Comparison of ENCODE assay signal across 31 cellular contexts in genomic region chr6:139852067-139852466, GRCh38.
DNase-seq lines count a peak whose midpoint lies in the region; ATAC-seq and TF ChIP-seq lines count a peak whose summit lies in the region.
"Had no signal": no experiment of that assay in that cellular context is flagged by ENCODE, and none has a peak within 500 bp of the region (broad histone marks: within the 10 kb centered on the region; RNA-seq: fewer than 3 reads in every experiment).

No MANE protein-coding gene starts in this region.

- H3K27me3 ChIP-seq in AG04450 (ENCODE audit: control insufficient read depth, insufficient read depth, low read length) (no peaks in the 10 kb centered on the region), Panc1 (ENCODE audit: control insufficient read depth, insufficient read depth, low read length) (no peaks in the 10 kb centered on the region), hepatocyte (no peaks in the 10 kb centered on the region)
- H3K27me3 ChIP-seq: cardiac muscle cell, esophagus squamous epithelium, gastroesophageal sphincter, neural progenitor cell had no signal

- in situ Hi-C loops in Panc1 (cut with HindIII; ENCODE audit: low pct_unique_long_range_greater_than_20kb, low sequenced_read_pairs) (no loop called here), GM13976 (cut with MboI; ENCODE audit: low sequenced_read_pairs, unreplicated experiment) (no loop called here)

- ATAC-seq in Panc1 = no peak
- no peak for ATAC-seq in HG03520 (IDR thresholded peaks at IDR 0.05; ENCODE audit: unreplicated experiment)
- ATAC-seq in GM21390 (IDR thresholded peaks at IDR 0.05; ENCODE audit: unreplicated experiment) = no peak
- ATAC-seq: A549; gastroesophageal sphincter; left lobe of liver; stimulated activated naive CD8-positive, alpha-beta T cell treated with anti-CD3 and anti-CD28 coated beads, Interleukin-15, Interleukin-2, amounts not matched to agents 100 U/mL and 50 U/mL, for 24 hours had no signal

- CTCF ChIA-PET in AG04450 (lab: Charles Lee) (interaction anchor here (1.3 kb wide), 1 partner anchor 483 kb away, joined by 3 read pairs; no protein-coding TSS in a partner anchor), Panc1 (lab: Charles Lee) (no interaction called here)

- H3K4me2 ChIP-seq in hepatocyte = peak overlapping the region; percentile 51
- H3K4me2 ChIP-seq: A549, neural progenitor cell had no signal

- BruUV-seq in Panc1 (replicated peaks; lab: Mats Ljungman, UMichigan) = no TSS peak

- TF ChIP-seq CTCF in AG04450 (IDR thresholded peaks at IDR 0.05; ENCODE audit: low read depth, low read length) = no peak
- TF ChIP-seq CTCF in Panc1 (IDR thresholded peaks at IDR 0.05) = no peak
- no peak for TF ChIP-seq CTCF in hepatocyte (IDR thresholded peaks at IDR 0.05; ENCODE audit: poor library complexity)
- TF ChIP-seq CTCF in neural crest cell (conservative IDR thresholded peaks at IDR 0.05) = no peak
- TF ChIP-seq CTCF in GM13976 (IDR thresholded peaks at IDR 0.05; ENCODE audit: borderline replicate concordance, control extremely low read depth, extremely low read depth, insufficient read depth, missing control alignments) = no peak

- H3K79me2 ChIP-seq in hepatocyte = no peaks in the 10 kb centered on the region

- intact Hi-C loops in Panc1 (cut with micrococcal nuclease; ENCODE audit: unreplicated experiment) = no loop called here

- H2AFZ ChIP-seq in hepatocyte = peak overlapping the region; percentile 15
- H2AFZ ChIP-seq: neural progenitor cell had no signal

- H3K36me3 Mint-ChIP-seq in neural crest cell (ENCODE audit: low read depth) = peaks cover 9% of the 10 kb centered on the region
- H3K36me3 Mint-ChIP-seq: activated CD4-positive, alpha-beta memory T cell treated with anti-CD3 and anti-CD28 coated beads for 36 hours; immature natural killer cell; neural progenitor cell had no signal

- DNase-seq in AG04450 (ENCODE audit: low read depth, low spot score) (no peak), Panc1 (ENCODE audit: low read depth, low spot score) (no peak), hepatocyte (ENCODE audit: low spot score) (no peak), neural crest cell (ENCODE audit: low read depth, low spot score) (no peak), GM13976 (ENCODE audit: low spot score) (no peak), DMS79 (lab: John Stamatoyannopoulos, UW) (no peak)
- DNase-seq: activated CD4-positive, alpha-beta memory T cell treated with anti-CD3 and anti-CD28 coated beads for 36 hours; activated CD4-positive, CD25-positive, alpha-beta regulatory T cell treated with anti-CD3 and anti-CD28 coated beads, Interleukin-2, amount 50 U/mL, for 72 hours; activated CD8-positive, alpha-beta memory T cell treated with anti-CD3 and anti-CD28 coated beads, Interleukin-2, amount 50 U/mL, for 4 hours; anterior cingulate cortex; DMS153; esophagus squamous epithelium; GDM1; hippocampal formation; immature natural killer cell; midbrain; NCI-H1105; NCI-H2029 treated with DMSO at 0.1 percent for 48 hours; NCI-H69; stimulated activated naive CD8-positive, alpha-beta T cell treated with anti-CD3 and anti-CD28 coated beads, Interleukin-15, Interleukin-2, amounts not matched to agents 100 U/mL and 50 U/mL, for 24 hours; T-helper 1 cell had no signal

- H3K9me3 ChIP-seq in AG04450 (ENCODE audit: control insufficient read depth, insufficient read depth, low read length) (no peaks in the 10 kb centered on the region), Panc1 (ENCODE audit: control insufficient read depth, insufficient read depth, low read depth, low read length) (peaks cover 12% of the 10 kb centered on the region; the same call in 1 of the 2 replicates), hepatocyte (ENCODE audit: low read depth) (no peaks in the 10 kb centered on the region)
- H3K9me3 ChIP-seq: esophagus squamous epithelium had no signal

- H3K9me3 Mint-ChIP-seq in neural crest cell = peaks cover 9% of the 10 kb centered on the region

- no peaks in the 10 kb centered on the region for H4K20me1 ChIP-seq in hepatocyte (ENCODE audit: insufficient read depth, poor library complexity, severe bottlenecking)

- H3K36me3 ChIP-seq in Panc1 (ENCODE audit: control insufficient read depth, insufficient read depth, low read length) = no peaks in the 10 kb centered on the region
- H3K36me3 ChIP-seq in hepatocyte (replicated peaks; ENCODE audit: insufficient read depth, low read depth) = no peaks in the 10 kb centered on the region
- H3K36me3 ChIP-seq: cardiac muscle cell, esophagus squamous epithelium, gastroesophageal sphincter, neural progenitor cell, thoracic aorta had no signal

- H3K4me3 ChIP-seq in AG04450 (ENCODE audit: low read depth, low read length) = no peak overlapping the region
- no peak overlapping the region for H3K4me3 ChIP-seq in Panc1 (ENCODE audit: low read depth in 2 of 2, low read length in 2 of 2)
- H3K4me3 ChIP-seq in hepatocyte = no peak overlapping the region
- H3K4me3 ChIP-seq: A549, cardiac muscle cell, esophagus squamous epithelium, gastroesophageal sphincter, neural progenitor cell, thoracic aorta had no signal

- no peaks in the 10 kb centered on the region for H3K9me2 ChIP-seq in hepatocyte (replicated peaks; ENCODE audit: insufficient read depth)

- 53% methylated on average over 2 of the region's 2 CpGs for WGBS in hepatocyte (ENCODE audit: low lambda C conversion rate, missing lambda C conversion rate)

- H3K4me3 Mint-ChIP-seq in neural crest cell = no peak overlapping the region
- H3K4me3 Mint-ChIP-seq: activated CD4-positive, alpha-beta memory T cell treated with anti-CD3 and anti-CD28 coated beads for 36 hours; activated naive CD4-positive, alpha-beta T cell treated with anti-CD3 and anti-CD28 coated beads, Interleukin-2, amount 50 U/mL, for 24 hours; IgD-negative memory B cell; immature natural killer cell; neural progenitor cell had no signal

- peaks cover 6% of the 10 kb centered on the region; the same call in 1 of the 2 replicates for H3K4me1 ChIP-seq in Panc1 (ENCODE audit: control insufficient read depth, insufficient read depth, low read length)
- peaks cover 54% of the 10 kb centered on the region for H3K4me1 ChIP-seq in hepatocyte (ENCODE audit: insufficient read depth)

- H3K27ac ChIP-seq in AG04450 (ENCODE audit: low read depth, low read length) (peak overlapping the region; percentile 53), Panc1 (ENCODE audit: low read length) (peak overlapping the region; percentile 61; the same call in 1 of the 2 replicates), hepatocyte (peak overlapping the region; percentile 82)
- H3K27ac ChIP-seq: A549, cardiac muscle cell, esophagus squamous epithelium, gastroesophageal sphincter, neural progenitor cell, thoracic aorta had no signal

- H3K27me3 Mint-ChIP-seq in neural crest cell (ENCODE audit: low read depth) = no peaks in the 10 kb centered on the region
- H3K27me3 Mint-ChIP-seq: IgD-negative memory B cell had no signal

- peaks cover 55% of the 10 kb centered on the region for H3K4me1 Mint-ChIP-seq in neural crest cell
- H3K4me1 Mint-ChIP-seq: activated naive CD4-positive, alpha-beta T cell treated with anti-CD3 and anti-CD28 coated beads, Interleukin-2, amount 50 U/mL, for 24 hours; immature natural killer cell had no signal

- POLR2A ChIA-PET in AG04450 (lab: Yijun Ruan, JAX) = interaction anchor here (0.6 to 1.0 kb wide), 2 partner anchors 11 to 88 kb away, joined by 3 to 5 read pairs; no protein-coding TSS in a partner anchor
- POLR2A ChIA-PET in Panc1 (lab: Charles Lee) = no interaction called here

- peak overlapping the region; percentile 47 for H3K27ac Mint-ChIP-seq in neural crest cell (ENCODE audit: unreplicated experiment)
- H3K27ac Mint-ChIP-seq: activated CD4-positive, alpha-beta memory T cell treated with anti-CD3 and anti-CD28 coated beads for 36 hours; activated naive CD4-positive, alpha-beta T cell treated with anti-CD3 and anti-CD28 coated beads, Interleukin-2, amount 50 U/mL, for 24 hours; IgD-negative memory B cell; immature natural killer cell; neural progenitor cell had no signal
